ENCODE assay signal across 23 cellular contexts in the genomic region with DNA sequence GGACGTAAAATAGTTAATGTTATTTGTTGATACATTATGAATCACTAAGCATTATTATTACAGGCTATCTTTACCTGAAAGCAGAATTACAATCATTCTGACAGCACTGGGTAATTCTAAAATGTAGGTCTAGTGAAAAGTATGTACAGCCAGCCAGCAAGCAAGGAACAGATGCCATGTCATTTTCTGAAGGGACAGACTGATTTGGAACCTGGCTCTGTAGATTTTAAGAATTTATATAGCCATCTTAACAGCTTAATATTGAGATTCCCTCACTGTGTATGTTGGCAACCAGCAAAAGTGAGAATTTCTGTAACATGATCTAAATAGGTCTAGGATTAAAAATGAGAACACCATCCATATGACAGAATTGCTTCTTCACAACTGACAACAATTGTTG.
"Had no signal": no experiment of that assay in that cellular context is flagged by ENCODE, and none has a peak within 500 bp of the region (broad histone marks: within the 10 kb centered on the region; RNA-seq: fewer than 3 reads in every experiment).

No MANE protein-coding gene starts in this region.

- H3K4me3 ChIP-seq: colonic mucosa, coronary artery, dorsolateral prefrontal cortex, esophagus muscularis mucosa, esophagus squamous epithelium, gastrocnemius medialis, gastroesophageal sphincter, heart left ventricle, heart right ventricle had no signal

- H3K36me3 ChIP-seq: colonic mucosa, esophagus muscularis mucosa, esophagus squamous epithelium, gastrocnemius medialis, gastroesophageal sphincter, heart left ventricle, heart right ventricle had no signal

- DNase-seq: colonic mucosa; cortex of kidney; dermis blood vessel endothelial cell; dorsolateral prefrontal cortex; effector CD4-positive, alpha-beta T cell; effector CD8-positive, alpha-beta T cell; effector memory CD4-positive, alpha-beta T cell; effector memory CD8-positive, alpha-beta T cell; endodermal cell; erythroblast; esophagus squamous epithelium; foreskin fibroblast; foreskin keratinocyte; foreskin melanocyte; gastrocnemius medialis; glutamatergic neuron; head of caudate nucleus; heart left ventricle; heart right ventricle had no signal

- H3K27me3 ChIP-seq: colonic mucosa, dorsolateral prefrontal cortex, esophagus muscularis mucosa, esophagus squamous epithelium, foreskin keratinocyte, gastrocnemius medialis, gastroesophageal sphincter, heart left ventricle, heart right ventricle had no signal

- H3K9me3 ChIP-seq: colonic mucosa, esophagus muscularis mucosa, esophagus squamous epithelium, gastrocnemius medialis, gastroesophageal sphincter had no signal

- H3K27ac ChIP-seq: colonic mucosa, coronary artery, epithelial cell of prostate, esophagus muscularis mucosa, esophagus squamous epithelium, foreskin keratinocyte, gastrocnemius medialis, gastroesophageal sphincter, heart left ventricle, heart right ventricle had no signal

- H3K4me1 ChIP-seq: colonic mucosa, esophagus muscularis mucosa, esophagus squamous epithelium, foreskin keratinocyte, gastrocnemius medialis, gastroesophageal sphincter, heart left ventricle, heart right ventricle had no signal
